In the genomic region with DNA sequence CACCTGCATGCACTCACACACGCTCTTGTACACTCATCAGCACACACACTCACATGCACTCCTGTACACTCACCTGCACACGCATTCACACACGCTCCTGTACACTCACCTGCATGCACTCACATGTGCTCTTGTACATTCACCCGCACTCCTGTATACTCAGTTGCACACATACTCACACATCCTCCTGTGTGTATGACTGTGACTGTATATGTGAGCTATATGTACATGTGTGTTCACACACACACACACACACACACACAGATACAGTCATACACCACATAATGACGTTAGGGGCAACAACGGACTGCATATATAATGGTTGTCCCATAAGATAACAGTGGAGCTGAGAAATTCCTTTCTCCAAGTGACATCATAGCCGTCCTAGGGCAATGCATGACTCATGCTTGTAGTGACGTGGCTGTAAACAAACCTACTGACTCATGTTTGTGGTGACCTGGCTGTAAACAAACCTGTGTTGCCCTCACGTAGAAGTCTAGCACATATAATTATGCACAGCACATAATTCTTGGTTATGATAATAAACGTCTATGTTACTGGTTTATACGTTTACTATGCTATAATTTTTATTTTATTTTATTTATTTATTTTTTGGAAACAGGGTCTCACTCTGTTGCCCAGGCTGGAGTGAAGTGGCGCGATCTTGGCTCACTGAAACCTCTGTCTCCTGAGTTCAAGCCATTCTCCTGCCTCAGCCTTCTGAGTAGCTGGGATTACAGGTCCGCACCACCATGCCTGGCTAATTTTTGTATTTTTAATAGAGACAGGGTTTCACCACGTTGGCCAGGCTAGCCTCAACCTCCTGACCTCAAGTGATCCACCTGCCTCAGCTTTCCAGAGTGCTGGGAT, we compare ENCODE assay signal across 1 cellular context.
TF ChIP-seq lines count a peak whose summit lies in the region.

No MANE protein-coding gene starts in this region.

TF ChIP-seq in K562, 482 proteins besides CTCF, POLR2A, EP300 and RAD21 (continued from another document and continues in another):
- TF ChIP-seq ZBTB40 (IDR thresholded peaks at IDR 0.05) (no peak), ZBTB40 (CRISPR knock-in tag; IDR thresholded peaks at IDR 0.05) (no peak), HMGN3 (IDR thresholded peaks at IDR 0.05; ENCODE audit: borderline replicate concordance, extremely low read depth, insufficient read length, low read depth, low read length) (no peak), NBN (IDR thresholded peaks at IDR 0.05; ENCODE audit: low read depth) (peak; percentile 59; the same call in 1 of the 2 replicates), RNF219 (CRISPR knock-in tag; IDR thresholded peaks at IDR 0.05) (no peak), TEAD4 (IDR thresholded peaks at IDR 0.05; ENCODE audit: low read length) (0 out of 2 replicates have a peak, but pooled peaks have one; percentile 46), TEAD4 (CRISPR knock-in tag; IDR thresholded peaks at IDR 0.05; ENCODE audit: borderline replicate concordance) (no peak), CREM (IDR thresholded peaks at IDR 0.05; ENCODE audit: low read depth) (peak; percentile 97), NR2C1 (IDR thresholded peaks at IDR 0.05) (0 out of 2 replicates have a peak, but pooled peaks have one; percentile 21), NR2C1 (tag; IDR thresholded peaks at IDR 0.05) (no peak), EP400 (IDR thresholded peaks at IDR 0.05) (peak; percentile 67), ZKSCAN8 (CRISPR knock-in tag; IDR thresholded peaks at IDR 0.05) (no peak), GTF3C2 (IDR thresholded peaks at IDR 0.05; ENCODE audit: borderline replicate concordance, extremely low read depth, insufficient read length) (no peak), CBX3 (IDR thresholded peaks at IDR 0.05; ENCODE audit: borderline replicate concordance in 1 of 2, low read length in 2 of 2) (peak in 1 of 2 experiments; percentile 28; a peak in 1 of 3 replicates), MCM2 (IDR thresholded peaks at IDR 0.05; ENCODE audit: low read depth) (no peak), SP1 (CRISPR knock-in tag; IDR thresholded peaks at IDR 0.05) (no peak), CTBP1 (IDR thresholded peaks at IDR 0.05; ENCODE audit: borderline replicate concordance) (peak; percentile 39; the same call in 1 of the 2 replicates), ZNF583 (CRISPR knock-in tag; IDR thresholded peaks at IDR 0.05) (no peak), NCOA1 (IDR thresholded peaks at IDR 0.05; ENCODE audit: low read depth) (peak; percentile 93), JUN (IDR thresholded peaks at IDR 0.05; ENCODE audit: borderline replicate concordance, low read depth, low read length) (peak; percentile 100), JUN (CRISPR knock-in tag; IDR thresholded peaks at IDR 0.05; ENCODE audit: borderline replicate concordance) (peak; percentile 83; the same call in 1 of the 2 replicates), YY1 (IDR thresholded peaks at IDR 0.05; ENCODE audit: borderline replicate concordance in 1 of 3, control insufficient read depth in 1 of 3, extremely low read depth in 1 of 3, insufficient read depth in 3 of 3, insufficient read length in 1 of 3, insufficient replicate concordance in 2 of 3, low read depth in 1 of 3, low read length in 2 of 3) (no peak), NFE2 (IDR thresholded peaks at IDR 0.05; ENCODE audit: low read depth) (peak; percentile 74), PURB (CRISPR knock-in tag; IDR thresholded peaks at IDR 0.05; ENCODE audit: low read depth) (no peak), ZFPM2 (CRISPR knock-in tag; IDR thresholded peaks at IDR 0.05) (no peak), BCOR (IDR thresholded peaks at IDR 0.05) (peak; percentile 74; the same call in 1 of the 2 replicates), NR4A1 (CRISPR knock-in tag; IDR thresholded peaks at IDR 0.05) (no peak), NR4A1 (tag; IDR thresholded peaks at IDR 0.05) (no peak), NCOA4 (IDR thresholded peaks at IDR 0.05; ENCODE audit: partially characterized antibody) (no peak), CEBPG (CRISPR knock-in tag; IDR thresholded peaks at IDR 0.05) (peak; percentile 61; the same call in 1 of the 2 replicates), CEBPG (tag; conservative IDR thresholded peaks at IDR 0.05 in 1 of 2, IDR thresholded peaks at IDR 0.05 in 1 of 2) (peak in 1 of 2 experiments; percentile 63; a peak in 1 of 4 replicates), C11orf30 (IDR thresholded peaks at IDR 0.05; ENCODE audit: low read depth) (peak; percentile 82), KAT2B (IDR thresholded peaks at IDR 0.05; ENCODE audit: low read depth, low read length) (no peak)
